ENCODE assay signal across 10 cellular contexts in the genomic region with DNA sequence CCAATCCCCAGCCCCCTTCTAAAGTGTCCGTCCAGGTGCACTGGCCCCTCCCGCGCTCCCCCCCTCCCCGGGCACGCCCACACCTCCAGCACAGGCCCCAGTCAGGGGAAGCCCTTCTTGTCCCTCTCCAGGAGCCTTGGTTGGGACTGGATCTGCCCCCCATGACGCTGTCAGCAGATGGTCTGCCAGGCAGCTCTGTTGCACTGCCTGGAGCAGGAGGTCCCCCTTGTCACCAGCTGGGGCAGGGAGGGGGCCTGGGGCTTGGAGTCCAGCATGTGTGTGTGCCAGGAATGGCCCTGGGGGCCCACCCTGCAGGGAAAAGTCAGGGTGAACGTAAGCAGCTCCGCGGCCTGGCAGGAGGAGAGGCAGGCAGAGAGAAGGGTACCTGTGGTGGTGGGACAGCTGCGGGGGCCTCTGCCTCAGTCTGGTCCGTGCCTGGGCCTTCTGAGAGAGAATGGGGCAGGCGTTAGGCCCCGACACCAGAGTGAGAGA. TPM values are rescaled to one million over a fixed set of nuclear protein-coding genes. Genes with fewer than 3 reads are reported as not detected.
DNase-seq lines count a peak whose midpoint lies in the region; ATAC-seq and TF ChIP-seq lines count a peak whose summit lies in the region.
"Had no signal": no experiment of that assay in that cellular context is flagged by ENCODE, and none has a peak within 500 bp of the region (broad histone marks: within the 10 kb centered on the region; RNA-seq: fewer than 3 reads in every experiment).

No MANE protein-coding gene starts in this region.

- no peak for ATAC-seq in DND-41 (ENCODE audit: insufficient read depth, low read depth)
- ATAC-seq in left colon: no peak
- ATAC-seq in HG02798 (IDR thresholded peaks at IDR 0.05; ENCODE audit: poor library complexity, unreplicated experiment): no peak

- H3K36me3 ChIP-seq in DND-41 (ENCODE audit: insufficient read depth, low read length) (peaks cover 63% of the 10 kb centered on the region), colonic mucosa (peaks cover 11% of the 10 kb centered on the region), ovary (no peaks in the 10 kb centered on the region)

- TF ChIP-seq EP300 in ovary (IDR thresholded peaks at IDR 0.05): no peak

- intact Hi-C loops in colonic mucosa (cut with DNase I) (no loop called here), ovary (cut with DNase I) (loop anchor here in 1 of 4 donors (10.0 kb wide), 1 partner anchor 61 kb away; no protein-coding TSS in a partner anchor), left colon (cut with DNase I, micrococcal nuclease) (no loop called here)

- H3K9me3 ChIP-seq in DND-41 (ENCODE audit: insufficient read depth, low read length, severe bottlenecking) (no peaks in the 10 kb centered on the region), colonic mucosa (no peaks in the 10 kb centered on the region), ovary (no peaks in the 10 kb centered on the region)

- H3K4me2 ChIP-seq in DND-41 (ENCODE audit: insufficient read depth, low read length): peak overlapping the region; percentile 100

- peak overlapping the region; percentile 75; the same call in 1 of the 2 replicates for H3K9ac ChIP-seq in DND-41 (ENCODE audit: low read depth, low read length)
- H3K9ac ChIP-seq in colonic mucosa (ENCODE audit: low read depth in 2 of 2, low read length in 2 of 2): peak overlapping the region; percentile 50 to 78

- DNase-seq in DND-41 (no peak), NAMALWA (ENCODE audit: low spot score) (peak; percentile 34), colonic mucosa (no peak), ovary (peak in 2 of 5 donors; percentile 40 to 49), left colon (no peak), NOMO-1 (lab: John Stamatoyannopoulos, UW; ENCODE audit: unreplicated experiment in 2 of 2) (no peak)
- no peak for DNase-seq in activated effector memory CD4-positive, alpha-beta T cell treated with anti-CD3 and anti-CD28 coated beads, Interleukin-2, amount 50 U/mL, for 16 hours
- DNase-seq: RPMI8226 had no signal

- H3K4me3 ChIP-seq in DND-41 (ENCODE audit: low read depth in 1 of 2, low read length in 2 of 2): no peak overlapping the region
- H3K4me3 ChIP-seq in colonic mucosa: no peak overlapping the region
- H3K4me3 ChIP-seq in ovary: no peak overlapping the region

- H3K27me3 ChIP-seq in DND-41 (ENCODE audit: insufficient read depth, low read length, poor library complexity) (no peaks in the 10 kb centered on the region), colonic mucosa (no peaks in the 10 kb centered on the region), ovary (no peaks in the 10 kb centered on the region)

- H2AFZ ChIP-seq in DND-41 (ENCODE audit: low read depth, low read length): no peak overlapping the region

- H4K20me1 ChIP-seq in DND-41 (ENCODE audit: insufficient read depth, low read length): peaks cover 59% of the 10 kb centered on the region

- H3K4me1 ChIP-seq in DND-41 (ENCODE audit: insufficient read depth, low read length) (peaks cover 35% of the 10 kb centered on the region), colonic mucosa (peaks cover 41% of the 10 kb centered on the region), ovary (ENCODE audit: insufficient read depth) (peaks cover 8% of the 10 kb centered on the region)

- TF ChIP-seq CTCF in DND-41 (IDR thresholded peaks at IDR 0.05; ENCODE audit: borderline replicate concordance, extremely low read depth, low read length, poor library complexity, severe bottlenecking) (no peak), colonic mucosa (IDR thresholded peaks at IDR 0.05) (no peak), ovary (IDR thresholded peaks at IDR 0.05) (no peak)

- 66 to 78% (median 69%) methylated on average over 13 of the region's 13 CpGs for WGBS in ovary, 3 donors

- no peak for TF ChIP-seq POLR2A in ovary (IDR thresholded peaks at IDR 0.05)

- H3K27ac ChIP-seq in DND-41 (ENCODE audit: low read length) (no peak overlapping the region), colonic mucosa (peak overlapping the region; percentile 95), ovary (peak overlapping the region; percentile 8 to 80)

- peaks cover 17% of the 10 kb centered on the region for H3K79me2 ChIP-seq in DND-41 (ENCODE audit: insufficient read depth, low read length)

RNA-seq across cellular contexts. Expression of a gene that starts 1.6 kb away (rescaled TPM):
- total RNA-seq in colonic mucosa (10 to 100 TPM; 22.1 to 25.6 TPM), ovary (10 to 100 TPM in 6 of 7 donors, 1 to 10 TPM in 1; 8.2 to 59.1 (median 17.1) TPM), left colon (10 to 100 TPM; 29.9 to 36.4 TPM)
- polyA plus RNA-seq in ovary: 10 to 100 TPM in 1 of 2 donors, under 1 TPM in 1; 0.28 to 22.8 TPM

RNA-seq across cellular contexts. Expression of a gene that starts 10.6 kb away (rescaled TPM):
- total RNA-seq in colonic mucosa (100 to 1,000 TPM; 140 to 310 TPM), ovary (1 to 10 TPM in 1 of 7 donors, under 1 TPM in 2, not detected in 4; 0.20 to 2.3 (median 0.22) TPM), left colon (100 to 1,000 TPM; 359 to 611 TPM)
- under 1 TPM in 1 of 2 donors, not detected in 1; 0.07 TPM for polyA plus RNA-seq in ovary
- total RNA-seq: fibroblast of villous mesenchyme had no signal

RNA-seq across cellular contexts. Expression of a gene that starts 12.8 kb away (rescaled TPM):
- total RNA-seq in colonic mucosa: 1 to 10 TPM; 1.1 to 3.2 TPM
- total RNA-seq in ovary: not detected
- polyA plus RNA-seq in ovary: under 1 TPM in 1 of 2 donors, not detected in 1; 0.68 TPM
- total RNA-seq in left colon: 1 to 10 TPM in 1 of 2 donors, not detected in 1; 2.7 TPM
- total RNA-seq: fibroblast of villous mesenchyme had no signal

RNA-seq across cellular contexts. Expression of a gene that starts 22.9 kb away (rescaled TPM):
- total RNA-seq in colonic mucosa (under 1 TPM; 0.69 to 0.79 TPM), ovary (1 to 10 TPM in 5 of 7 donors, under 1 TPM in 2; 0.57 to 3.3 (median 1.7) TPM), left colon (1 to 10 TPM; 1.3 to 1.9 TPM)
- under 1 TPM in 1 of 2 donors, not detected in 1; 0.63 TPM for polyA plus RNA-seq in ovary
- total RNA-seq: fibroblast of villous mesenchyme had no signal

RNA-seq across cellular contexts. Expression of a gene that starts 37.9 kb away (rescaled TPM):
- total RNA-seq in colonic mucosa: 10 to 100 TPM; 29.4 to 41.9 TPM
- total RNA-seq in ovary: 10 to 100 TPM; 15.5 to 34.2 (median 31.0) TPM
- 10 to 100 TPM in 1 of 2 donors, 1 to 10 TPM in 1; 3.8 to 21.3 TPM for polyA plus RNA-seq in ovary
- 10 to 100 TPM; 31.0 to 33.0 TPM for total RNA-seq in left colon

Comparison
In these comparisons a context has a peak if more than half of its experiments do, and no peak if none do; other contexts are left out.
1. RNA of a gene that starts 10.6 kb away (total RNA-seq): 359 to 611 TPM in left colon and 140 to 310 TPM in colonic mucosa; 0.20 to 2.3 TPM in ovary; every median in the first group is over 10 times any median in the second.